18 cellular contexts compared by ENCODE assay signal in genomic region chr6:610882-611281, GRCh38. TPM values are rescaled to one million over a fixed set of nuclear protein-coding genes. Genes with fewer than 3 reads are reported as not detected.
DNase-seq lines count a peak whose midpoint lies in the region; ATAC-seq and TF ChIP-seq lines count a peak whose summit lies in the region.
"Had no signal": no experiment of that assay in that cellular context is flagged by ENCODE, and none has a peak within 500 bp of the region (broad histone marks: within the 10 kb centered on the region; RNA-seq: fewer than 3 reads in every experiment).

No MANE protein-coding gene starts in this region.

- no peak overlapping the region for H3K27ac Mint-ChIP-seq in activated CD8-positive, alpha-beta memory T cell treated with anti-CD3 and anti-CD28 coated beads, Interleukin-2, amount 10 ng/mL, durations not matched to agents 7 days and 5 days
- H3K27ac Mint-ChIP-seq in activated T-helper 1 cell treated with anti-CD3 and anti-CD28 coated beads, Interleukin-12 subunit alpha, Interleukin-12 subunit beta, Interleukin-2, Interleukin-4 antibody, amounts not matched to agents 30 ng/mL and 10 ng/mL and 1 ng/mL, durations not matched to agents 14 hours and 24 hours and 36 hours = peak overlapping the region; percentile 63
- H3K27ac Mint-ChIP-seq: IgD-negative memory B cell had no signal

- H3K36me3 Mint-ChIP-seq in activated CD8-positive, alpha-beta memory T cell treated with anti-CD3 and anti-CD28 coated beads, Interleukin-2, amount 10 ng/mL, durations not matched to agents 7 days and 5 days = peaks cover 26% of the 10 kb centered on the region
- H3K36me3 Mint-ChIP-seq in activated T-helper 1 cell treated with anti-CD3 and anti-CD28 coated beads, Interleukin-12 subunit alpha, Interleukin-12 subunit beta, Interleukin-2, Interleukin-4 antibody, amounts not matched to agents 30 ng/mL and 10 ng/mL and 1 ng/mL, durations not matched to agents 14 hours and 24 hours and 36 hours (ENCODE audit: low read depth) = peaks cover 32% of the 10 kb centered on the region

- 46% methylated on average over 2 of the region's 2 CpGs for whole genome bisulfite sequencing in right lobe of liver (ENCODE audit: insufficient coverage, low coverage, low lambda C conversion rate, missing lambda C conversion rate)

- H3K27ac ChIP-seq in right lobe of liver = no peak overlapping the region
- H3K27ac ChIP-seq: uterus had no signal

- H3K4me1 Mint-ChIP-seq in activated CD8-positive, alpha-beta memory T cell treated with anti-CD3 and anti-CD28 coated beads, Interleukin-2, amount 10 ng/mL, durations not matched to agents 7 days and 5 days = peaks cover 13% of the 10 kb centered on the region
- peaks cover 15% of the 10 kb centered on the region for H3K4me1 Mint-ChIP-seq in activated T-helper 1 cell treated with anti-CD3 and anti-CD28 coated beads, Interleukin-12 subunit alpha, Interleukin-12 subunit beta, Interleukin-2, Interleukin-4 antibody, amounts not matched to agents 30 ng/mL and 10 ng/mL and 1 ng/mL, durations not matched to agents 14 hours and 24 hours and 36 hours (ENCODE audit: low read depth)

- intact Hi-C loops in activated T-helper 1 cell treated with anti-CD3 and anti-CD28 coated beads, Interleukin-12 subunit alpha, Interleukin-12 subunit beta, Interleukin-2, Interleukin-4 antibody, amounts not matched to agents 30 ng/mL and 10 ng/mL and 1 ng/mL, durations not matched to agents 14 hours and 24 hours and 36 hours (cut with micrococcal nuclease) = no loop called here
- intact Hi-C loops in right lobe of liver (cut with DNase I) = no loop called here

- DNase-seq in activated CD8-positive, alpha-beta memory T cell treated with anti-CD3 and anti-CD28 coated beads, Interleukin-2, amount 10 ng/mL, durations not matched to agents 7 days and 5 days = no peak
- no peak for DNase-seq in activated CD8-positive, alpha-beta memory T cell treated with anti-CD3 and anti-CD28 coated beads for 24 hours
- no peak for DNase-seq in activated T-helper 1 cell treated with anti-CD3 and anti-CD28 coated beads, Interleukin-12 subunit alpha, Interleukin-12 subunit beta, Interleukin-2, Interleukin-4 antibody, amounts not matched to agents 30 ng/mL and 10 ng/mL and 1 ng/mL, durations not matched to agents 14 hours and 24 hours and 36 hours (ENCODE audit: low spot score)
- DNase-seq in right lobe of liver (no peak), DMS79 (lab: John Stamatoyannopoulos, UW) (no peak), COLO668 (lab: John Stamatoyannopoulos, UW; ENCODE audit: unreplicated experiment) (no peak)
- no peak for DNase-seq in activated CD4-positive, CD25-positive, alpha-beta regulatory T cell (lab: John Stamatoyannopoulos, UW)
- DNase-seq: activated CD4-positive, alpha-beta T cell treated with anti-CD3 and anti-CD28 coated beads, Interleukin-2, amount 50 U/mL, for 48 hours; amniotic stem cell; COR-L47; EL; NCI-H1092 treated with DMSO at 0.1 percent for 48 hours; NCI-H748 treated with DMSO at 0.1 percent for 48 hours; right cardiac atrium; stimulated activated naive CD8-positive, alpha-beta T cell treated with anti-CD3 and anti-CD28 coated beads, Interleukin-15, amount 100 ng/mL, for 72 hours; uterus had no signal

- peaks cover 0 to 8% (median 0%) of the 10 kb centered on the region in 4 donors for H3K36me3 ChIP-seq in right lobe of liver
- H3K36me3 ChIP-seq: uterus had no signal

- no peaks in the 10 kb centered on the region for H3K4me1 ChIP-seq in right lobe of liver
- H3K4me1 ChIP-seq: uterus had no signal

- H3K27me3 Mint-ChIP-seq in activated CD8-positive, alpha-beta memory T cell treated with anti-CD3 and anti-CD28 coated beads, Interleukin-2, amount 10 ng/mL, durations not matched to agents 7 days and 5 days = no peaks in the 10 kb centered on the region
- H3K27me3 Mint-ChIP-seq in activated T-helper 1 cell treated with anti-CD3 and anti-CD28 coated beads, Interleukin-12 subunit alpha, Interleukin-12 subunit beta, Interleukin-2, Interleukin-4 antibody, amounts not matched to agents 30 ng/mL and 10 ng/mL and 1 ng/mL, durations not matched to agents 14 hours and 24 hours and 36 hours (ENCODE audit: insufficient read depth) = no peaks in the 10 kb centered on the region
- H3K27me3 Mint-ChIP-seq: IgD-negative memory B cell; stimulated activated naive CD8-positive, alpha-beta T cell treated with anti-CD3 and anti-CD28 coated beads, Interleukin-15, amount 100 ng/mL, for 72 hours had no signal

- ATAC-seq in activated CD8-positive, alpha-beta memory T cell treated with anti-CD3 and anti-CD28 coated beads, Interleukin-2, amount 10 ng/mL, durations not matched to agents 7 days and 5 days = peak; percentile 30
- ATAC-seq in GM21423 (IDR thresholded peaks at IDR 0.05; ENCODE audit: unreplicated experiment) = peak; percentile 55
- ATAC-seq in right lobe of liver = peak; percentile 19 to 54 (median 46)
- ATAC-seq: right cardiac atrium; stimulated activated naive CD8-positive, alpha-beta T cell treated with anti-CD3 and anti-CD28 coated beads, Interleukin-15, amount 100 ng/mL, for 72 hours had no signal

- no peak for TF ChIP-seq CTCF in right lobe of liver (IDR thresholded peaks at IDR 0.05)

- no peaks in the 10 kb centered on the region for H3K27me3 ChIP-seq in right lobe of liver
- H3K27me3 ChIP-seq: uterus had no signal

- H3K9me3 Mint-ChIP-seq in activated CD8-positive, alpha-beta memory T cell treated with anti-CD3 and anti-CD28 coated beads, Interleukin-2, amount 10 ng/mL, durations not matched to agents 7 days and 5 days (ENCODE audit: low read depth) = no peaks in the 10 kb centered on the region
- peaks cover 3% of the 10 kb centered on the region for H3K9me3 Mint-ChIP-seq in activated T-helper 1 cell treated with anti-CD3 and anti-CD28 coated beads, Interleukin-12 subunit alpha, Interleukin-12 subunit beta, Interleukin-2, Interleukin-4 antibody, amounts not matched to agents 30 ng/mL and 10 ng/mL and 1 ng/mL, durations not matched to agents 14 hours and 24 hours and 36 hours
- H3K9me3 Mint-ChIP-seq: stimulated activated naive CD8-positive, alpha-beta T cell treated with anti-CD3 and anti-CD28 coated beads, Interleukin-15, amount 100 ng/mL, for 72 hours had no signal

- H3K4me3 ChIP-seq in right lobe of liver = no peak overlapping the region
- H3K4me3 ChIP-seq: uterus had no signal

- H3K9me3 ChIP-seq in right lobe of liver = no peaks in the 10 kb centered on the region
- H3K9me3 ChIP-seq: uterus had no signal

- no peak for TF ChIP-seq POLR2A in right lobe of liver (IDR thresholded peaks at IDR 0.05)

- CTCF ChIA-PET in activated CD8-positive, alpha-beta memory T cell treated with anti-CD3 and anti-CD28 coated beads, Interleukin-2, amount 10 ng/mL, durations not matched to agents 7 days and 5 days (lab: Charles Lee) = no interaction called here

- no peak overlapping the region for H3K4me3 Mint-ChIP-seq in activated CD8-positive, alpha-beta memory T cell treated with anti-CD3 and anti-CD28 coated beads, Interleukin-2, amount 10 ng/mL, durations not matched to agents 7 days and 5 days
- no peak overlapping the region for H3K4me3 Mint-ChIP-seq in activated T-helper 1 cell treated with anti-CD3 and anti-CD28 coated beads, Interleukin-12 subunit alpha, Interleukin-12 subunit beta, Interleukin-2, Interleukin-4 antibody, amounts not matched to agents 30 ng/mL and 10 ng/mL and 1 ng/mL, durations not matched to agents 14 hours and 24 hours and 36 hours
- H3K4me3 Mint-ChIP-seq: IgD-negative memory B cell; stimulated activated naive CD8-positive, alpha-beta T cell treated with anti-CD3 and anti-CD28 coated beads, Interleukin-15, amount 100 ng/mL, for 72 hours had no signal

RNA-seq across cellular contexts. Expression of gene HUS1B, which starts 46.0 kb away (rescaled TPM):
- total RNA-seq in activated CD8-positive, alpha-beta memory T cell treated with anti-CD3 and anti-CD28 coated beads, Interleukin-2, amount 10 ng/mL, durations not matched to agents 7 days and 5 days = 1 to 10 TPM; 1.2 to 1.9 TPM
- total RNA-seq in activated T-helper 1 cell treated with anti-CD3 and anti-CD28 coated beads, Interleukin-12 subunit alpha, Interleukin-12 subunit beta, Interleukin-2, Interleukin-4 antibody, amounts not matched to agents 30 ng/mL and 10 ng/mL and 1 ng/mL, durations not matched to agents 14 hours and 24 hours and 36 hours = 2.7 and 2.8 TPM in 2 replicates
- total RNA-seq in right lobe of liver = 1 to 10 TPM in 2 of 6 experiments, under 1 TPM in 3, not detected in 1; 0.26 to 2.8 (median 0.34) TPM
